Comparison of ENCODE assay signal across 8 cellular contexts in the genomic region with DNA sequence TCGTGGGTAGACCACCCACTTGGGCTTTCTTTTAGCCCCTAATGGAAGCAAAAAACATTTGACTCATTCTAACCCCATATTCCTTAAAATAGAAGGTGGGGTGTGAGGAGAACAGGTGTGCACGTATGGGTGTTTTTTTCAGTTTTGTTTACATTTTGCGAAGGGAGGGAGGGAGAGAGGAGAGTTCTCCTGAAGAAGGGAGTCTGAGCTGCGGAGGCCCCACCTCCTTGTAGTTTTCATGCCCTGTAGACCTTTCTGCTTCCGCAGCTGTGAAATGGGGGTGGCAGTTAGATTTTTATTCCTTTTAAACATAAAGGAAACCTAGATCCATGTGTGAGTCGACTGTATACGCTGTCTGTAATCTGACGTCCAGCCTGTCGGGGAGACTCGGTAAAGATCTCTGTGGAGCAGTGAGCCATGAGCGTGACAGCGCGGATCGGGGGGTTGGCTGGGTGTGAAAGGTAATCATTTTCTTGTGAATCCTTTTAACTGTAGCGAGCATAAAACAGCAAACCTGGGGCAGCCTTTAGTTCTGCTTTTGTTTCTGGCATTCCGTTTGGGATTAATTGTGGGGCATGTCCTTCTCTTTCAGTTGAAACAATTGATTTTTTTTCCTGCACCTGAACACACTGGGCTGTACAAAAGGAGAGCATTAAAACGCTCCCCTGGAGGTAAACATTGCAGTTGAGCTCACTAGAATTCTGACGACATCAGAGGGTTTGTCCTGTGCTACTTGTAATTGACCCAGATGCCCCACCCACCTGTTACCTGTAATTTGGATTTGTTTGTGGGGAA. TPM values are rescaled to one million over a fixed set of nuclear protein-coding genes. Genes with fewer than 3 reads are reported as not detected.
DNase-seq lines count a peak whose midpoint lies in the region; ATAC-seq and TF ChIP-seq lines count a peak whose summit lies in the region.

No MANE protein-coding gene starts in this region.

- peaks cover 44 to 55% of the 10 kb centered on the region in 2 donors for H3K4me1 Mint-ChIP-seq in natural killer cell treated with Interleukin-12 subunit alpha and Interleukin-12 subunit beta and Interleukin-15 and Interleukin-18, amount 100 ng/mL, for 72 hours (ENCODE audit: low read depth in 2 of 2)

- H3K27ac Mint-ChIP-seq in natural killer cell treated with Interleukin-12 subunit alpha and Interleukin-12 subunit beta and Interleukin-15 and Interleukin-18, amount 100 ng/mL, for 72 hours, result peak overlapping the region; percentile 86 to 91

- H3K27me3 Mint-ChIP-seq in natural killer cell treated with Interleukin-12 subunit alpha and Interleukin-12 subunit beta and Interleukin-15 and Interleukin-18, amount 100 ng/mL, for 72 hours, result no peaks in the 10 kb centered on the region

- peaks cover 8% of the 10 kb centered on the region for H3K36me3 Mint-ChIP-seq in natural killer cell treated with Interleukin-12 subunit alpha and Interleukin-12 subunit beta and Interleukin-15 and Interleukin-18, amount 100 ng/mL, for 72 hours

- ATAC-seq in natural killer cell treated with Interleukin-12 subunit alpha and Interleukin-12 subunit beta and Interleukin-15 and Interleukin-18, amount 100 ng/mL, for 72 hours, result no peak
- ATAC-seq in HG03039 (IDR thresholded peaks at IDR 0.05; ENCODE audit: unreplicated experiment), result no peak

- peak overlapping the region in 58 of 59 donors; percentile 41 to 94 (median 84) for H3K4me3 ChIP-seq in dorsolateral prefrontal cortex

- in situ Hi-C loops in GM13976 (cut with MboI; ENCODE audit: low sequenced_read_pairs, unreplicated experiment), result no loop called here

- H3K27me3 ChIP-seq in dorsolateral prefrontal cortex, result no peaks in the 10 kb centered on the region

- DNase-seq in GM13976 (ENCODE audit: low spot score) (peak; percentile 21), NCI-H2227 (lab: John Stamatoyannopoulos, UW; ENCODE audit: unreplicated experiment) (peak; percentile 25), dorsolateral prefrontal cortex (no peak), medulla oblongata (ENCODE audit: extremely low spot score) (no peak), AG08395 (ENCODE audit: low spot score) (no peak), MV-4-11 (lab: John Stamatoyannopoulos, UW) (no peak)
- no peak for DNase-seq in natural killer cell treated with Interleukin-12 subunit alpha and Interleukin-12 subunit beta and Interleukin-15 and Interleukin-18, amount 100 ng/mL, for 72 hours (ENCODE audit: low spot score)

- no peaks in the 10 kb centered on the region for H3K9me3 Mint-ChIP-seq in natural killer cell treated with Interleukin-12 subunit alpha and Interleukin-12 subunit beta and Interleukin-15 and Interleukin-18, amount 100 ng/mL, for 72 hours

- no peak for TF ChIP-seq CTCF in GM13976 (IDR thresholded peaks at IDR 0.05; ENCODE audit: borderline replicate concordance, control extremely low read depth, extremely low read depth, insufficient read depth, missing control alignments)
- TF ChIP-seq CTCF in dorsolateral prefrontal cortex (IDR thresholded peaks at IDR 0.05 in 54 of 56, conservative IDR thresholded peaks at IDR 0.05 in 2 of 56; ENCODE audit: low read depth in 1 of 56, partially characterized antibody in 56 of 56), result no peak

- peak overlapping the region in 1 of 59 donors; percentile 26 for H3K27ac ChIP-seq in dorsolateral prefrontal cortex

- intact Hi-C loops in dorsolateral prefrontal cortex (cut with DNase I), result loop anchor here in 1 of 2 donors (2.0 kb wide), 1 partner anchor 153 kb away; no protein-coding TSS in a partner anchor

- peak overlapping the region; percentile 95 for H3K4me3 Mint-ChIP-seq in natural killer cell treated with Interleukin-12 subunit alpha and Interleukin-12 subunit beta and Interleukin-15 and Interleukin-18, amount 100 ng/mL, for 72 hours

RNA-seq across cellular contexts. Expression of a gene that starts 2.3 kb away (rescaled TPM):
- total RNA-seq in dorsolateral prefrontal cortex, result 100 to 1,000 TPM in 4 of 120 experiments, 10 to 100 TPM in 116; 53.7 to 101 (median 75.4) TPM
- 100 to 1,000 TPM; 104 to 150 TPM for total RNA-seq in natural killer cell treated with Interleukin-12 subunit alpha and Interleukin-12 subunit beta and Interleukin-15 and Interleukin-18, amount 100 ng/mL, for 72 hours

RNA-seq across cellular contexts. Expression of a gene that starts 42.9 kb away (rescaled TPM):
- total RNA-seq in dorsolateral prefrontal cortex, result under 1 TPM in 7 of 120 experiments, not detected in 113; 0.21 to 0.63 (median 0.39) TPM
- not detected for total RNA-seq in natural killer cell treated with Interleukin-12 subunit alpha and Interleukin-12 subunit beta and Interleukin-15 and Interleukin-18, amount 100 ng/mL, for 72 hours

Comparison
In these comparisons a context has a peak if more than half of its experiments do, and no peak if none do; other contexts are left out.
1. DNase-seq: peak in GM13976 (single experiment) and NCI-H2227 (single experiment); none in dorsolateral prefrontal cortex (0 of 10), natural killer cell treated with Interleukin-12 subunit alpha and Interleukin-12 subunit beta and Interleukin-15 and Interleukin-18, amount 100 ng/mL, for 72 hours (single experiment), medulla oblongata (single experiment), AG08395 (single experiment) and MV-4-11 (single experiment).